Comparison of ENCODE assay signal across 11 cellular contexts in genomic region chr4:159150838-159151390, GRCh38. TPM values are rescaled to one million over a fixed set of nuclear protein-coding genes. Genes with fewer than 3 reads are reported as not detected.
DNase-seq lines count a peak whose midpoint lies in the region; ATAC-seq and TF ChIP-seq lines count a peak whose summit lies in the region.
"Had no signal": no experiment of that assay in that cellular context is flagged by ENCODE, and none has a peak within 500 bp of the region (broad histone marks: within the 10 kb centered on the region; RNA-seq: fewer than 3 reads in every experiment).

No MANE protein-coding gene starts in this region.

- intact Hi-C loops in activated CD4-positive, alpha-beta memory T cell treated with anti-CD3 and anti-CD28 coated beads for 36 hours (cut with micrococcal nuclease): no loop called here

- H3K4me1 Mint-ChIP-seq in neural progenitor cell: peaks cover 3% of the 10 kb centered on the region
- peaks cover 10% of the 10 kb centered on the region for H3K4me1 Mint-ChIP-seq in activated CD4-positive, alpha-beta memory T cell treated with anti-CD3 and anti-CD28 coated beads for 36 hours (ENCODE audit: low read depth)

- no peak overlapping the region for H3K4me2 ChIP-seq in neural progenitor cell

- no peaks in the 10 kb centered on the region for H3K9me3 ChIP-seq in neural progenitor cell (ENCODE audit: low read depth)

- H2AFZ ChIP-seq in neural progenitor cell (replicated peaks): no peak overlapping the region

- H3K27me3 Mint-ChIP-seq in neural progenitor cell (ENCODE audit: insufficient read depth, low read depth): no peaks in the 10 kb centered on the region
- H3K27me3 Mint-ChIP-seq in activated CD4-positive, alpha-beta memory T cell treated with anti-CD3 and anti-CD28 coated beads for 36 hours: no peaks in the 10 kb centered on the region

- peak; percentile 74 for DNase-seq in NAMALWA (ENCODE audit: low spot score)
- no peak for DNase-seq in neural progenitor cell (ENCODE audit: low spot score)
- DNase-seq in activated CD4-positive, alpha-beta memory T cell treated with anti-CD3 and anti-CD28 coated beads for 36 hours: no peak
- no peak for DNase-seq in activated naive CD4-positive, alpha-beta T cell treated with anti-CD3 and anti-CD28 coated beads, Interleukin-2, amount 50 U/mL, for 16 hours
- DNase-seq in NCI-H526 (lab: John Stamatoyannopoulos, UW): no peak
- DNase-seq: aorta, NCI-H526 treated with DMSO at 0.1 percent for 48 hours had no signal

- TF ChIP-seq CTCF in neural progenitor cell (IDR thresholded peaks at IDR 0.05): no peak

- H3K27me3 ChIP-seq in neural progenitor cell: no peaks in the 10 kb centered on the region

- no peaks in the 10 kb centered on the region for H3F3A ChIP-seq in neural progenitor cell (ENCODE audit: low read depth)

- peaks cover 25% of the 10 kb centered on the region for H3K4me1 ChIP-seq in neural progenitor cell

- H3K9me3 Mint-ChIP-seq in neural progenitor cell: no peaks in the 10 kb centered on the region
- H3K9me3 Mint-ChIP-seq in activated CD4-positive, alpha-beta memory T cell treated with anti-CD3 and anti-CD28 coated beads for 36 hours: no peaks in the 10 kb centered on the region
- H3K9me3 Mint-ChIP-seq: IgD-negative memory B cell had no signal

- H3K36me3 ChIP-seq in neural progenitor cell: no peaks in the 10 kb centered on the region

- POLR2A ChIA-PET in activated CD4-positive, alpha-beta memory T cell treated with anti-CD3 and anti-CD28 coated beads for 36 hours (lab: Charles Lee): no interaction called here

- peaks cover 8% of the 10 kb centered on the region for H4K20me1 ChIP-seq in neural progenitor cell (ENCODE audit: low read depth)

- H3K27ac ChIP-seq in neural progenitor cell: no peak overlapping the region
- H3K27ac ChIP-seq: epithelial cell of prostate had no signal

- peaks cover 2% of the 10 kb centered on the region for H3K36me3 Mint-ChIP-seq in neural progenitor cell
- no peaks in the 10 kb centered on the region for H3K36me3 Mint-ChIP-seq in activated CD4-positive, alpha-beta memory T cell treated with anti-CD3 and anti-CD28 coated beads for 36 hours

- no peak overlapping the region for H3K4me3 ChIP-seq in neural progenitor cell

- CTCF ChIA-PET in activated CD4-positive, alpha-beta memory T cell treated with anti-CD3 and anti-CD28 coated beads for 36 hours (lab: Charles Lee): interaction anchor here (1.1 kb wide), 1 partner anchor 9 kb away, joined by 3 read pairs; no protein-coding TSS in a partner anchor

- peaks cover 99% of the 10 kb centered on the region for H3K79me2 ChIP-seq in neural progenitor cell (ENCODE audit: low read depth)

- H3K9ac ChIP-seq in neural progenitor cell: no peak overlapping the region

- H3K4me3 Mint-ChIP-seq in neural progenitor cell: no peak overlapping the region
- no peak overlapping the region for H3K4me3 Mint-ChIP-seq in activated CD4-positive, alpha-beta memory T cell treated with anti-CD3 and anti-CD28 coated beads for 36 hours
- H3K4me3 Mint-ChIP-seq: IgD-negative memory B cell had no signal

- H3K27ac Mint-ChIP-seq in neural progenitor cell: peak overlapping the region; percentile 41
- no peak overlapping the region for H3K27ac Mint-ChIP-seq in activated CD4-positive, alpha-beta memory T cell treated with anti-CD3 and anti-CD28 coated beads for 36 hours
- H3K27ac Mint-ChIP-seq: IgD-negative memory B cell had no signal

- ATAC-seq in GM19372 (IDR thresholded peaks at IDR 0.05; ENCODE audit: low read depth, unreplicated experiment) (peak; percentile 60), HG02678 (IDR thresholded peaks at IDR 0.05; ENCODE audit: unreplicated experiment) (peak; percentile 62)

RNA-seq across cellular contexts. Expression of gene RAPGEF2, which starts 48.0 kb away (rescaled TPM):
- total RNA-seq in neural progenitor cell (ENCODE audit: low replicate concordance): 49.5 and 70.4 TPM in 2 replicates
- total RNA-seq in activated CD4-positive, alpha-beta memory T cell treated with anti-CD3 and anti-CD28 coated beads for 36 hours: 10 to 100 TPM; 18.6 to 22.0 TPM
